In genomic region chr2:199764273-199764800, GRCh38 we compare ENCODE assay signal across 27 cellular contexts.
"Had no signal": no experiment of that assay in that cellular context is flagged by ENCODE, and none has a peak within 500 bp of the region (broad histone marks: within the 10 kb centered on the region; RNA-seq: fewer than 3 reads in every experiment).

No MANE protein-coding gene starts in this region.

- H3K4me1 Mint-ChIP-seq: activated naive CD4-positive, alpha-beta T cell treated with anti-CD3 and anti-CD28 coated beads, Interleukin-2, amount 50 U/mL, for 24 hours; T-helper 17 cell had no signal

- H3K4me3 Mint-ChIP-seq: activated CD8-positive, alpha-beta T cell treated with anti-CD3 and anti-CD28 coated beads, Interleukin-2, amount 10 ng/mL, durations not matched to agents 7 days and 5 days; activated naive CD4-positive, alpha-beta T cell treated with anti-CD3 and anti-CD28 coated beads, Interleukin-2, amount 50 U/mL, for 24 hours; activated T-helper 1 cell treated with anti-CD3 and anti-CD28 coated beads, Interleukin-12 subunit alpha, Interleukin-12 subunit beta, Interleukin-2, Interleukin-4 antibody, amounts not matched to agents 30 ng/mL and 10 ng/mL and 1 ng/mL, durations not matched to agents 14 hours and 24 hours and 36 hours; T-helper 17 cell; WTC11 had no signal

- H3K27ac Mint-ChIP-seq: activated CD8-positive, alpha-beta T cell treated with anti-CD3 and anti-CD28 coated beads, Interleukin-2, amount 10 ng/mL, durations not matched to agents 7 days and 5 days; activated naive CD4-positive, alpha-beta T cell treated with anti-CD3 and anti-CD28 coated beads, Interleukin-2, amount 50 U/mL, for 24 hours; activated T-helper 1 cell treated with anti-CD3 and anti-CD28 coated beads, Interleukin-12 subunit alpha, Interleukin-12 subunit beta, Interleukin-2, Interleukin-4 antibody, amounts not matched to agents 30 ng/mL and 10 ng/mL and 1 ng/mL, durations not matched to agents 14 hours and 24 hours and 36 hours; T-helper 17 cell; WTC11 had no signal

- H3K9me3 Mint-ChIP-seq: activated naive CD4-positive, alpha-beta T cell treated with anti-CD3 and anti-CD28 coated beads, Interleukin-2, amount 50 U/mL, for 24 hours; activated T-helper 1 cell treated with anti-CD3 and anti-CD28 coated beads, Interleukin-12 subunit alpha, Interleukin-12 subunit beta, Interleukin-2, Interleukin-4 antibody, amounts not matched to agents 30 ng/mL and 10 ng/mL and 1 ng/mL, durations not matched to agents 14 hours and 24 hours and 36 hours; WTC11 had no signal

- H3K36me3 Mint-ChIP-seq: activated naive CD4-positive, alpha-beta T cell treated with anti-CD3 and anti-CD28 coated beads, Interleukin-2, amount 50 U/mL, for 24 hours; WTC11 had no signal

- H3K36me3 ChIP-seq: breast epithelium, MG63 had no signal

- DNase-seq: activated CD4-positive, alpha-beta T cell treated with anti-CD3 and anti-CD28 coated beads for 48 hours; activated CD4-positive, alpha-beta T cell treated with anti-CD3 and anti-CD28 coated beads, Interleukin-2, amount 50 U/mL, for 4 hours; activated CD4-positive, CD25-positive, alpha-beta regulatory T cell treated with anti-CD3 and anti-CD28 coated beads, Interleukin-2, amount 50 U/mL, for 72 hours; activated CD8-positive, alpha-beta memory T cell treated with anti-CD3 and anti-CD28 coated beads, Interleukin-2, amount 50 U/mL, for 48 hours; activated CD8-positive, alpha-beta T cell treated with anti-CD3 and anti-CD28 coated beads, Interleukin-2, amount 10 ng/mL, durations not matched to agents 7 days and 5 days; activated effector memory CD4-positive, alpha-beta T cell treated with Interleukin-2 at 50 U/mL for 16 hours; activated naive CD4-positive, alpha-beta T cell; activated T-cell treated with anti-CD3 and anti-CD28 coated beads, Interleukin-2, amount 50 U/mL, for 1 hour; aorta; caudate nucleus; MG63; MV-4-11; NCI-H1092 treated with DMSO at 0.1 percent for 48 hours; NCI-H1417 treated with DMSO at 0.1 percent for 48 hours; NCI-H1694; NCI-H2029; NCI-H510A treated with DMSO at 0.1 percent for 48 hours; NCI-H69; NK-92 treated with Interleukin-12 subunit alpha and Interleukin-12 subunit beta, amount 100 ng/mL, for 24 hours; PC-3; SHP77 treated with DMSO at 0.1 percent for 48 hours; T-helper 17 cell; T-helper 9 cell had no signal

- H3K27me3 Mint-ChIP-seq: activated naive CD4-positive, alpha-beta T cell treated with anti-CD3 and anti-CD28 coated beads, Interleukin-2, amount 50 U/mL, for 24 hours; T-helper 17 cell had no signal

- H3K4me1 ChIP-seq: breast epithelium had no signal

- H3K27ac ChIP-seq: breast epithelium had no signal

- H3K9me3 ChIP-seq: breast epithelium, MG63 had no signal

- H3K4me3 ChIP-seq: breast epithelium, MG63 had no signal

- H3K27me3 ChIP-seq: breast epithelium, MG63 had no signal

- ATAC-seq: activated CD8-positive, alpha-beta T cell treated with anti-CD3 and anti-CD28 coated beads, Interleukin-2, amount 10 ng/mL, durations not matched to agents 7 days and 5 days; PC-3; T-helper 17 cell; WTC11 had no signal
